14 cellular contexts compared by ENCODE assay signal in genomic region chr7:69399038-69399800, GRCh38.
DNase-seq lines count a peak whose midpoint lies in the region; ATAC-seq and TF ChIP-seq lines count a peak whose summit lies in the region.
"Had no signal": no experiment of that assay in that cellular context is flagged by ENCODE, and none has a peak within 500 bp of the region (broad histone marks: within the 10 kb centered on the region; RNA-seq: fewer than 3 reads in every experiment).

No MANE protein-coding gene starts in this region.

- no peak overlapping the region for H2AFZ ChIP-seq in H9 (ENCODE audit: low read length)

- no peak overlapping the region for H4K5ac ChIP-seq in H9 (ENCODE audit: insufficient read length, low read depth, low read length)

- H3K9me3 Mint-ChIP-seq in H9: no peaks in the 10 kb centered on the region; a peak in 3 of 5 replicates
- H3K9me3 Mint-ChIP-seq in activated T-helper 2 cell treated with anti-CD3 and anti-CD28 coated beads, Interferon-gamma antibody, Interleukin-2, Interleukin-4, amounts not matched to agents 10 μg/mL and 5 μg/mL and 100 μg/mL, durations not matched to agents 14 hours and 24 hours and 36 hours: no peaks in the 10 kb centered on the region
- H3K9me3 Mint-ChIP-seq: activated T-cell treated with anti-CD3 and anti-CD28 coated beads, Interleukin-2, amount 50 U/mL, for 72 hours; neural crest cell had no signal

- no peak overlapping the region for H4K91ac ChIP-seq in H9 (ENCODE audit: insufficient read length, low read depth, low read length)

- H2BK15ac ChIP-seq in H9 (ENCODE audit: low read depth, low read length): no peak overlapping the region

- no peak overlapping the region for H3K18ac ChIP-seq in H9 (ENCODE audit: insufficient read length, low read depth, low read length)

- H2BK20ac ChIP-seq in H9 (ENCODE audit: low read depth, low read length, poor library complexity, severe bottlenecking): no peak overlapping the region

- no peak overlapping the region for H3K4me2 ChIP-seq in H9 (ENCODE audit: insufficient read depth, insufficient read length, low read length)

- H3K14ac ChIP-seq in H9 (ENCODE audit: insufficient read depth, low read length): no peak overlapping the region

- no peak overlapping the region for H3K56ac ChIP-seq in H9 (ENCODE audit: insufficient read length, low read depth, low read length)

- H3T11ph ChIP-seq in H9 (ENCODE audit: low read length): no peak overlapping the region

- H4K8ac ChIP-seq in H9 (replicated peaks; ENCODE audit: insufficient read length, low read depth, low read length): no peak overlapping the region

- no peaks in the 10 kb centered on the region for H3K79me1 ChIP-seq in H9 (ENCODE audit: insufficient read depth, low read depth, low read length, poor library complexity, severe bottlenecking)

- no peaks in the 10 kb centered on the region for H3K23me2 ChIP-seq in H9 (ENCODE audit: insufficient read length, low read depth, low read length, poor library complexity, severe bottlenecking)

- no peaks in the 10 kb centered on the region; the same call in 1 of the 2 replicates for H3K4me1 ChIP-seq in H9 (ENCODE audit: insufficient read depth, low read length)

- peaks cover 20% of the 10 kb centered on the region for H3K27me3 Mint-ChIP-seq in H9 (ENCODE audit: low read depth)
- no peaks in the 10 kb centered on the region for H3K27me3 Mint-ChIP-seq in activated T-helper 2 cell treated with anti-CD3 and anti-CD28 coated beads, Interferon-gamma antibody, Interleukin-2, Interleukin-4, amounts not matched to agents 10 μg/mL and 5 μg/mL and 100 μg/mL, durations not matched to agents 14 hours and 24 hours and 36 hours (ENCODE audit: low read depth)

- H3K4ac ChIP-seq in H9 (ENCODE audit: low read depth, low read length): no peak overlapping the region

- H3K27ac ChIP-seq in H9 (ENCODE audit: insufficient read length, low read depth, low read length): no peak overlapping the region
- H3K27ac ChIP-seq: VCaP had no signal

- no peak for ATAC-seq in HG03378 (IDR thresholded peaks at IDR 0.05; ENCODE audit: unreplicated experiment)
- ATAC-seq: activated T-cell treated with anti-CD3 and anti-CD28 coated beads, Interleukin-2, amount 50 U/mL, for 72 hours had no signal

- H2BK12ac ChIP-seq in H9 (ENCODE audit: insufficient read length, low read depth, low read length): no peak overlapping the region

- no peak overlapping the region for H3K9ac ChIP-seq in H9 (ENCODE audit: extremely low read depth, insufficient read length, low read length)

- no peaks in the 10 kb centered on the region for H4K20me1 ChIP-seq in H9 (ENCODE audit: control insufficient read depth, insufficient read depth, insufficient read length)

- no peaks in the 10 kb centered on the region for H3K36me3 Mint-ChIP-seq in H9 (ENCODE audit: insufficient read depth in 1 of 3, low read depth in 3 of 3)
- no peaks in the 10 kb centered on the region for H3K36me3 Mint-ChIP-seq in activated T-helper 2 cell treated with anti-CD3 and anti-CD28 coated beads, Interferon-gamma antibody, Interleukin-2, Interleukin-4, amounts not matched to agents 10 μg/mL and 5 μg/mL and 100 μg/mL, durations not matched to agents 14 hours and 24 hours and 36 hours (ENCODE audit: low read depth)

- peaks cover 13 to 20% of the 10 kb centered on the region in 2 experiments for H3K4me1 Mint-ChIP-seq in H9
- H3K4me1 Mint-ChIP-seq in activated T-helper 2 cell treated with anti-CD3 and anti-CD28 coated beads, Interferon-gamma antibody, Interleukin-2, Interleukin-4, amounts not matched to agents 10 μg/mL and 5 μg/mL and 100 μg/mL, durations not matched to agents 14 hours and 24 hours and 36 hours (ENCODE audit: low read depth): no peaks in the 10 kb centered on the region

- H2BK120ac ChIP-seq in H9 (ENCODE audit: low read depth, low read length, poor library complexity, severe bottlenecking): no peak overlapping the region

- WGBS in H9 (ENCODE audit: extremely low coverage, insufficient read length, low lambda C conversion rate): no CpG with 5 or more reads among the region's 3 CpGs

- H3K23ac ChIP-seq in H9 (ENCODE audit: insufficient read length, low read depth, low read length): no peak overlapping the region

- TF ChIP-seq CTCF in H9 (conservative IDR thresholded peaks at IDR 0.05): no peak

- no peaks in the 10 kb centered on the region for H3K27me3 ChIP-seq in H9 (ENCODE audit: insufficient read depth, low read length)

- peak overlapping the region in 1 of 2 experiments; percentile 2; a peak in 1 of 5 replicates for H3K4me3 Mint-ChIP-seq in H9
- H3K4me3 Mint-ChIP-seq in activated T-helper 2 cell treated with anti-CD3 and anti-CD28 coated beads, Interferon-gamma antibody, Interleukin-2, Interleukin-4, amounts not matched to agents 10 μg/mL and 5 μg/mL and 100 μg/mL, durations not matched to agents 14 hours and 24 hours and 36 hours (ENCODE audit: low read depth): no peak overlapping the region
- H3K4me3 Mint-ChIP-seq: activated T-cell treated with anti-CD3 and anti-CD28 coated beads, Interleukin-2, amount 50 U/mL, for 72 hours; neural crest cell had no signal

- intact Hi-C loops in activated T-helper 2 cell treated with anti-CD3 and anti-CD28 coated beads, Interferon-gamma antibody, Interleukin-2, Interleukin-4, amounts not matched to agents 10 μg/mL and 5 μg/mL and 100 μg/mL, durations not matched to agents 14 hours and 24 hours and 36 hours (cut with micrococcal nuclease): no loop called here

- no peak overlapping the region for H2AK5ac ChIP-seq in H9 (ENCODE audit: insufficient read length, low read length)

- no peak overlapping the region for H2BK5ac ChIP-seq in H9 (ENCODE audit: insufficient read length, low read length)

- H3K27ac Mint-ChIP-seq in H9: peak overlapping the region; percentile 12 to 71 (median 19); a peak in 2 of 7 replicates
- no peak overlapping the region for H3K27ac Mint-ChIP-seq in activated T-helper 2 cell treated with anti-CD3 and anti-CD28 coated beads, Interferon-gamma antibody, Interleukin-2, Interleukin-4, amounts not matched to agents 10 μg/mL and 5 μg/mL and 100 μg/mL, durations not matched to agents 14 hours and 24 hours and 36 hours
- H3K27ac Mint-ChIP-seq: activated T-cell treated with anti-CD3 and anti-CD28 coated beads, Interleukin-2, amount 50 U/mL, for 72 hours had no signal

- H3K79me2 ChIP-seq in H9 (ENCODE audit: insufficient read depth, low read length): no peaks in the 10 kb centered on the region

- H3K9me3 ChIP-seq in H9 (ENCODE audit: control insufficient read depth, low read depth, low read length): no peaks in the 10 kb centered on the region

- DNase-seq in H9: peak; percentile 51
- peak in 48 of 56 donors; percentile 5 to 79 (median 38) for DNase-seq in amygdala (lab: John Stamatoyannopoulos, UW)
- peak; percentile 8 for DNase-seq in iris pigment epithelial cell (ENCODE audit: low read depth)
- peak; percentile 87 for DNase-seq in superior temporal gyrus (ENCODE audit: extremely low spot score)
- DNase-seq in activated T-helper 2 cell treated with anti-CD3 and anti-CD28 coated beads, Interferon-gamma antibody, Interleukin-2, Interleukin-4, amounts not matched to agents 10 μg/mL and 5 μg/mL and 100 μg/mL, durations not matched to agents 14 hours and 24 hours and 36 hours (ENCODE audit: low spot score): no peak
- no peak for DNase-seq in DMS114 treated with DMSO at 0.1 percent for 48 hours (lab: John Stamatoyannopoulos, UW; ENCODE audit: unreplicated experiment)
- DNase-seq: activated T-cell treated with anti-CD3 and anti-CD28 coated beads, Interleukin-2, amount 50 U/mL, for 72 hours; central memory CD4-positive, alpha-beta T cell; left cardiac atrium; NCI-H2081 treated with DMSO at 0.1 percent for 48 hours; Right ventricle myocardium superior had no signal

Comparison
In these comparisons a context has a peak if more than half of its experiments do, and no peak if none do; other contexts are left out.
1. DNase-seq: peak in H9 (single experiment), amygdala (48 of 56), iris pigment epithelial cell (single experiment) and superior temporal gyrus (single experiment); none in activated T-helper 2 cell treated with anti-CD3 and anti-CD28 coated beads, Interferon-gamma antibody, Interleukin-2, Interleukin-4, amounts not matched to agents 10 μg/mL and 5 μg/mL and 100 μg/mL, durations not matched to agents 14 hours and 24 hours and 36 hours (single experiment) and DMS114 treated with DMSO at 0.1 percent for 48 hours (single experiment).